Comparison of ENCODE assay signal across 9 cellular contexts in genomic region chr1:26335774-26336476, GRCh38. TPM values are rescaled to one million over a fixed set of nuclear protein-coding genes. Genes with fewer than 3 reads are reported as not detected.
DNase-seq lines count a peak whose midpoint lies in the region; ATAC-seq and TF ChIP-seq lines count a peak whose summit lies in the region.
"Had no signal": no experiment of that assay in that cellular context is flagged by ENCODE, and none has a peak within 500 bp of the region (broad histone marks: within the 10 kb centered on the region; RNA-seq: fewer than 3 reads in every experiment).

No MANE protein-coding gene starts in this region.

- H3K9me3 ChIP-seq in CD4-positive, CD25-positive, alpha-beta regulatory T cell (ENCODE audit: control insufficient read depth in 2 of 2, low read length in 2 of 2): no peaks in the 10 kb centered on the region
- H3K9me3 ChIP-seq in mammary epithelial cell (replicated peaks; ENCODE audit: insufficient read depth, low read length): no peaks in the 10 kb centered on the region
- no peaks in the 10 kb centered on the region for H3K9me3 ChIP-seq in mucosa of descending colon

- DNase-seq in CD4-positive, CD25-positive, alpha-beta regulatory T cell: peak in 1 of 3 donors; percentile 17
- DNase-seq in mammary epithelial cell (no peak), mucosa of descending colon (no peak), activated gamma-delta T cell treated with Interleukin-2 at 50 U/mL for 16 hours (no peak), EL (no peak), nucleus accumbens (lab: John Stamatoyannopoulos, UW) (no peak)

- peaks cover 15% of the 10 kb centered on the region for H3K4me1 ChIP-seq in CD4-positive, CD25-positive, alpha-beta regulatory T cell (ENCODE audit: control insufficient read depth, insufficient read depth, low read length, poor library complexity, severe bottlenecking)
- H3K4me1 ChIP-seq in KMS-11 (ENCODE audit: low read depth, poor library complexity, severe bottlenecking): peaks cover 20% of the 10 kb centered on the region
- peaks cover 17% of the 10 kb centered on the region for H3K4me1 ChIP-seq in mammary epithelial cell (ENCODE audit: insufficient read depth, low read length)
- H3K4me1 ChIP-seq in mucosa of descending colon (ENCODE audit: low read depth): peaks cover 4% of the 10 kb centered on the region

- H3K4me1 Mint-ChIP-seq in CD4-positive, CD25-positive, alpha-beta regulatory T cell: peaks cover 0 to 18% (median 11%) of the 10 kb centered on the region in 4 donors

- intact Hi-C loops in mammary epithelial cell (cut with micrococcal nuclease): loop anchor here (1.0 to 5.0 kb wide), 3 partner anchors 22 to 81 kb away; no protein-coding TSS in a partner anchor
- intact Hi-C loops in mucosa of descending colon (cut with DNase I, micrococcal nuclease): no loop called here

- H4K20me1 ChIP-seq in KMS-11 (ENCODE audit: insufficient read depth) (no peaks in the 10 kb centered on the region), mammary epithelial cell (ENCODE audit: insufficient read depth, low read length) (no peaks in the 10 kb centered on the region)

- H3K9ac ChIP-seq in KMS-11 (no peak overlapping the region; the same call in 1 of the 2 replicates), mammary epithelial cell (ENCODE audit: insufficient read depth, low read length) (peak overlapping the region; percentile 59)

- peak overlapping the region; percentile 85 to 96 (median 88) for H3K4me3 Mint-ChIP-seq in CD4-positive, CD25-positive, alpha-beta regulatory T cell

- H2AFZ ChIP-seq in KMS-11 (ENCODE audit: low read depth) (peak overlapping the region; percentile 91), mammary epithelial cell (ENCODE audit: low read depth, low read length) (peak overlapping the region; percentile 97)

- CTCF ChIA-PET in mammary epithelial cell (lab: Charles Lee; ENCODE audit: low non-redundant PET): no interaction called here

- peak overlapping the region; percentile 77 for H3K4me3 ChIP-seq in CD4-positive, CD25-positive, alpha-beta regulatory T cell (ENCODE audit: low read depth, low read length)
- H3K4me3 ChIP-seq in KMS-11 (IDR thresholded peaks at IDR 0.05; ENCODE audit: insufficient read depth, low read depth, low read length) (peak overlapping the region; percentile 28), mammary epithelial cell (replicated peaks in 1 of 3; ENCODE audit: insufficient read depth in 1 of 3, low read depth in 2 of 3, low read length in 3 of 3) (peak overlapping the region; percentile 65 to 83 (median 79)), mucosa of descending colon (no peak overlapping the region)

- H3K27me3 ChIP-seq in CD4-positive, CD25-positive, alpha-beta regulatory T cell (ENCODE audit: control insufficient read depth, insufficient read depth, low read length): no peaks in the 10 kb centered on the region
- no peaks in the 10 kb centered on the region for H3K27me3 ChIP-seq in KMS-11 (ENCODE audit: insufficient read depth, low read depth)
- no peaks in the 10 kb centered on the region for H3K27me3 ChIP-seq in mammary epithelial cell (ENCODE audit: insufficient read depth, low read length)

- TSS peak; percentile 72 for BruUV-seq in mammary epithelial cell (replicated peaks; lab: Mats Ljungman, UMichigan)

- H3K4me2 ChIP-seq in KMS-11 (peak overlapping the region; percentile 71), mammary epithelial cell (ENCODE audit: insufficient read depth, low read depth, low read length) (peak overlapping the region; percentile 73)

- in situ Hi-C loops in mammary epithelial cell (cut with MboI; ENCODE audit: low sequenced_read_pairs in 2 of 2): loop anchor here in 1 of 2 donors (10.0 kb wide), 1 partner anchor 49 kb away; no protein-coding TSS in a partner anchor

- peaks cover 0 to 1% (median 0%) of the 10 kb centered on the region in 7 donors for H3K9me3 Mint-ChIP-seq in CD4-positive, CD25-positive, alpha-beta regulatory T cell

- H3K27ac Mint-ChIP-seq in CD4-positive, CD25-positive, alpha-beta regulatory T cell: peak overlapping the region in 2 of 3 donors; percentile 52 to 81

- peak overlapping the region; percentile 20 for H3K27ac ChIP-seq in CD4-positive, CD25-positive, alpha-beta regulatory T cell (ENCODE audit: insufficient read depth, low read length, poor library complexity, severe bottlenecking)
- H3K27ac ChIP-seq in KMS-11: no peak overlapping the region
- H3K27ac ChIP-seq in mammary epithelial cell (ENCODE audit: insufficient read depth, low read depth, low read length): peak overlapping the region; percentile 10

- H3K79me2 ChIP-seq in KMS-11 (ENCODE audit: insufficient read depth, low read depth) (no peaks in the 10 kb centered on the region), mammary epithelial cell (ENCODE audit: insufficient read depth, low read length) (no peaks in the 10 kb centered on the region)

- dilution Hi-C loops in mammary epithelial cell (cut with HindIII; ENCODE audit: low sequenced_read_pairs): no loop called here

- WGBS in mammary epithelial cell (ENCODE audit: low coverage, missing lambda C conversion rate): under 1% methylated on average over 15 of the region's 41 CpGs

- peaks cover 4% of the 10 kb centered on the region for H3K27me3 Mint-ChIP-seq in CD4-positive, CD25-positive, alpha-beta regulatory T cell

- no peak for ATAC-seq in CD4-positive, CD25-positive, alpha-beta regulatory T cell (ENCODE audit: low read depth in 2 of 2)
- peak; percentile 6 for ATAC-seq in mucosa of descending colon
- ATAC-seq in HG02759 (IDR thresholded peaks at IDR 0.05; ENCODE audit: unreplicated experiment): no peak

- H3K36me3 Mint-ChIP-seq in CD4-positive, CD25-positive, alpha-beta regulatory T cell: no peaks in the 10 kb centered on the region

- peaks cover 3% of the 10 kb centered on the region for H3K36me3 ChIP-seq in CD4-positive, CD25-positive, alpha-beta regulatory T cell (ENCODE audit: control insufficient read depth, insufficient read depth, low read length)
- no peaks in the 10 kb centered on the region for H3K36me3 ChIP-seq in KMS-11 (ENCODE audit: insufficient read depth)
- H3K36me3 ChIP-seq in mammary epithelial cell (ENCODE audit: insufficient read depth, low read length): no peaks in the 10 kb centered on the region
- H3K36me3 ChIP-seq in mucosa of descending colon (ENCODE audit: low read depth): no peaks in the 10 kb centered on the region

- no peak for TF ChIP-seq CTCF in KMS-11 (conservative IDR thresholded peaks at IDR 0.05; ENCODE audit: low read depth, low read length)
- no peak for TF ChIP-seq CTCF in mammary epithelial cell (conservative IDR thresholded peaks at IDR 0.05 in 1 of 2, IDR thresholded peaks at IDR 0.05 in 1 of 2; ENCODE audit: extremely low read depth in 1 of 2, insufficient read depth in 1 of 2, low read depth in 1 of 2, low read length in 2 of 2)
- no peak for TF ChIP-seq CTCF in mucosa of descending colon (IDR thresholded peaks at IDR 0.05)

RNA-seq across cellular contexts. Expression of gene CRYBG2, which starts 18.0 kb away (rescaled TPM):
- total RNA-seq in CD4-positive, CD25-positive, alpha-beta regulatory T cell: 2.3 TPM
- 1 to 10 TPM in 3 of 4 donors, not detected in 1; 1.0 to 2.0 (median 1.3) TPM for polyA plus RNA-seq in CD4-positive, CD25-positive, alpha-beta regulatory T cell
- total RNA-seq in mammary epithelial cell: 10 to 100 TPM in 1 of 2 donors, 1 to 10 TPM in 1; 2.2 to 11.0 TPM
- 4.5 TPM for polyA plus RNA-seq in mammary epithelial cell
- 26.9 TPM for polyA minus RNA-seq in mammary epithelial cell
- total RNA-seq in mucosa of descending colon: 10 to 100 TPM; 19.4 to 27.7 (median 19.6) TPM
- total RNA-seq: myocyte had no signal

RNA-seq across cellular contexts. Expression of gene CD52, which starts 18.2 kb away (rescaled TPM):
- total RNA-seq in CD4-positive, CD25-positive, alpha-beta regulatory T cell: 1,528 TPM
- over 10,000 TPM in 2 of 4 donors, 1,000 to 10,000 TPM in 2; 9,467 to 12,173 (median 10,919) TPM for polyA plus RNA-seq in CD4-positive, CD25-positive, alpha-beta regulatory T cell
- not detected for total RNA-seq in mammary epithelial cell
- polyA plus RNA-seq in mammary epithelial cell: 0.27 TPM
- polyA minus RNA-seq in mammary epithelial cell: not detected
- 10 to 100 TPM in 2 of 3 donors, 1 to 10 TPM in 1; 6.9 to 17.8 (median 13.1) TPM for total RNA-seq in mucosa of descending colon
- total RNA-seq: myocyte had no signal

RNA-seq across cellular contexts. Expression of gene UBXN11, which starts 29.5 kb away (rescaled TPM):
- 30.8 TPM for total RNA-seq in CD4-positive, CD25-positive, alpha-beta regulatory T cell
- polyA plus RNA-seq in CD4-positive, CD25-positive, alpha-beta regulatory T cell: 10 to 100 TPM in 3 of 4 donors, 1 to 10 TPM in 1; 8.1 to 15.2 (median 11.0) TPM
- total RNA-seq in mammary epithelial cell (10 to 100 TPM in 1 of 2 donors, 1 to 10 TPM in 1; 6.2 to 12.9 TPM), mucosa of descending colon (10 to 100 TPM; 12.9 to 17.9 (median 16.4) TPM)
- 8.5 TPM for polyA plus RNA-seq in mammary epithelial cell
- 4.5 TPM for polyA minus RNA-seq in mammary epithelial cell

RNA-seq across cellular contexts. Expression of gene ZNF683, which starts 36.6 kb away (rescaled TPM):
- not detected for total RNA-seq in CD4-positive, CD25-positive, alpha-beta regulatory T cell
- under 1 TPM in 2 of 4 donors, not detected in 2; 0.25 to 0.55 TPM for polyA plus RNA-seq in CD4-positive, CD25-positive, alpha-beta regulatory T cell
- total RNA-seq in mammary epithelial cell (not detected), mucosa of descending colon (1 to 10 TPM in 1 of 3 donors, under 1 TPM in 1, not detected in 1; 0.19 to 1.0 TPM)
- not detected for polyA plus RNA-seq in mammary epithelial cell
- not detected for polyA minus RNA-seq in mammary epithelial cell
- total RNA-seq: myocyte had no signal

RNA-seq across cellular contexts. Expression of gene SH3BGRL3, which starts 56.0 kb away (rescaled TPM):
- 404 TPM for total RNA-seq in CD4-positive, CD25-positive, alpha-beta regulatory T cell
- polyA plus RNA-seq in CD4-positive, CD25-positive, alpha-beta regulatory T cell: 1,000 to 10,000 TPM; 1,085 to 1,853 (median 1,299) TPM
- total RNA-seq in mammary epithelial cell (100 to 1,000 TPM in 1 of 2 donors, 10 to 100 TPM in 1; 15.8 to 497 TPM), mucosa of descending colon (100 to 1,000 TPM; 156 to 422 (median 385) TPM)
- 235 TPM for polyA plus RNA-seq in mammary epithelial cell
- polyA minus RNA-seq in mammary epithelial cell: 653 TPM

Comparison
In these comparisons a context has a peak if more than half of its experiments do, and no peak if none do; other contexts are left out.
1. RNA of gene CD52, which starts 18.2 kb away (total RNA-seq): 1,528 TPM in CD4-positive, CD25-positive, alpha-beta regulatory T cell (single experiment); 6.9 to 17.8 TPM in mucosa of descending colon and not detected in mammary epithelial cell; every median in the first group is over 10 times any median in the second.